1 cellular context compared by ENCODE assay signal in genomic region chr2:36352024-36352398, GRCh38.
TF ChIP-seq lines count a peak whose summit lies in the region.

No MANE protein-coding gene starts in this region.

TF ChIP-seq in HepG2, 621 proteins besides CTCF, POLR2A, EP300 and RAD21 (continued from another document):
- TF ChIP-seq MLLT10 (CRISPR knock-in tag; IDR thresholded peaks at IDR 0.05) (no peak), GLI4 (CRISPR knock-in tag; IDR thresholded peaks at IDR 0.05; ENCODE audit: borderline replicate concordance) (no peak), NR2F6 (IDR thresholded peaks at IDR 0.05) (no peak), NR2F6 (CRISPR knock-in tag; IDR thresholded peaks at IDR 0.05) (no peak), HCFC1 (IDR thresholded peaks at IDR 0.05; ENCODE audit: low read depth, low read length) (no peak), ZNF788 (CRISPR knock-in tag; IDR thresholded peaks at IDR 0.05; ENCODE audit: borderline replicate concordance) (no peak), KDM4B (CRISPR knock-in tag; IDR thresholded peaks at IDR 0.05) (no peak), ZFP36L1 (CRISPR knock-in tag; IDR thresholded peaks at IDR 0.05) (no peak), AGO2 (optimal IDR thresholded peaks at IDR 0.05; ENCODE audit: low read depth, low read length) (no peak), DDIT3 (CRISPR knock-in tag; IDR thresholded peaks at IDR 0.05) (no peak), ZIK1 (CRISPR knock-in tag; IDR thresholded peaks at IDR 0.05; ENCODE audit: borderline replicate concordance, low read depth) (no peak), SIX1 (CRISPR knock-in tag; IDR thresholded peaks at IDR 0.05; ENCODE audit: borderline replicate concordance) (no peak), CAMTA2 (CRISPR knock-in tag; IDR thresholded peaks at IDR 0.05; ENCODE audit: borderline replicate concordance) (no peak), ZNF446 (CRISPR knock-in tag; IDR thresholded peaks at IDR 0.05) (no peak), ZBTB43 (CRISPR knock-in tag; conservative IDR thresholded peaks at IDR 0.05) (no peak), ZNF34 (CRISPR knock-in tag; IDR thresholded peaks at IDR 0.05; ENCODE audit: borderline replicate concordance) (no peak), PRDM4 (CRISPR knock-in tag; IDR thresholded peaks at IDR 0.05; ENCODE audit: borderline replicate concordance) (no peak), ZBTB14 (CRISPR knock-in tag; IDR thresholded peaks at IDR 0.05) (no peak), BRD4 (CRISPR knock-in tag; IDR thresholded peaks at IDR 0.05) (no peak), ZNF879 (CRISPR knock-in tag; IDR thresholded peaks at IDR 0.05) (no peak), ZSCAN20 (CRISPR knock-in tag; IDR thresholded peaks at IDR 0.05; ENCODE audit: borderline replicate concordance) (no peak), ZFP41 (CRISPR knock-in tag; IDR thresholded peaks at IDR 0.05; ENCODE audit: borderline replicate concordance) (no peak), ZNF296 (CRISPR knock-in tag; conservative IDR thresholded peaks at IDR 0.05) (no peak), TP53 (CRISPR knock-in tag; conservative IDR thresholded peaks at IDR 0.05) (no peak), ZNF616 (CRISPR knock-in tag; IDR thresholded peaks at IDR 0.05; ENCODE audit: low read depth) (no peak), HNF4G (IDR thresholded peaks at IDR 0.05; ENCODE audit: borderline replicate concordance, low read depth, low read length) (no peak), HNF4G (CRISPR knock-in tag; IDR thresholded peaks at IDR 0.05; ENCODE audit: borderline replicate concordance, low read depth) (no peak), HDAC2 (CRISPR knock-in tag; IDR thresholded peaks at IDR 0.05) (no peak; the same call in 1 of the 2 replicates), SMARCC2 (IDR thresholded peaks at IDR 0.05) (no peak), ARID3A (IDR thresholded peaks at IDR 0.05; ENCODE audit: low read depth, low read length) (peak; percentile 89), MZF1 (CRISPR knock-in tag; IDR thresholded peaks at IDR 0.05; ENCODE audit: borderline replicate concordance) (no peak), ZNF670 (CRISPR knock-in tag; IDR thresholded peaks at IDR 0.05; ENCODE audit: borderline replicate concordance) (no peak), MAFK (conservative IDR thresholded peaks at IDR 0.05 in 1 of 2, IDR thresholded peaks at IDR 0.05 in 1 of 2; ENCODE audit: low read length in 2 of 2) (no peak), PLRG1 (conservative IDR thresholded peaks at IDR 0.05) (no peak), NFE2L1 (CRISPR knock-in tag; IDR thresholded peaks at IDR 0.05; ENCODE audit: borderline replicate concordance) (no peak), POGZ (CRISPR knock-in tag; IDR thresholded peaks at IDR 0.05) (no peak)
- TF ChIP-seq, protein P1, sequence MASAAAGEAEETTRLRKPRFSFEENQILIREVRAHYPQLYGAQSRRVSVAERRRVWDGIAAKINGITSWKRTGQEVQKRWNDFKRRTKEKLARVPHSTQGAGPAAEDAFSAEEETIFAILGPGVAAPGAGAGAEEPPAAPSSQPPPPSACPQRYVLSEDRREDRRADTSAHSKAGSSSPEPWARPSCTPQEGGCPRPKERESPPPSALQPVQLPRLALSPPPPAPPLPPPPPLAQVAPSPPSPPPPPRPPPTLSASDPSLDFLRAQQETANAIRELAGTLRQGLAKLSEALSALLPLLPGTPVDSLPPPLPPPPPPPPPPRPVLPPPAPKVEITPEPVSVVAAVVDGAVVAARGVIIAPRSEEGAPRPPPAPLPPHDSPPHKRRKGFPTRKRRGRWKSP (CRISPR knock-in tag; IDR thresholded peaks at IDR 0.05) = no peak
- TF ChIP-seq, protein P2, sequence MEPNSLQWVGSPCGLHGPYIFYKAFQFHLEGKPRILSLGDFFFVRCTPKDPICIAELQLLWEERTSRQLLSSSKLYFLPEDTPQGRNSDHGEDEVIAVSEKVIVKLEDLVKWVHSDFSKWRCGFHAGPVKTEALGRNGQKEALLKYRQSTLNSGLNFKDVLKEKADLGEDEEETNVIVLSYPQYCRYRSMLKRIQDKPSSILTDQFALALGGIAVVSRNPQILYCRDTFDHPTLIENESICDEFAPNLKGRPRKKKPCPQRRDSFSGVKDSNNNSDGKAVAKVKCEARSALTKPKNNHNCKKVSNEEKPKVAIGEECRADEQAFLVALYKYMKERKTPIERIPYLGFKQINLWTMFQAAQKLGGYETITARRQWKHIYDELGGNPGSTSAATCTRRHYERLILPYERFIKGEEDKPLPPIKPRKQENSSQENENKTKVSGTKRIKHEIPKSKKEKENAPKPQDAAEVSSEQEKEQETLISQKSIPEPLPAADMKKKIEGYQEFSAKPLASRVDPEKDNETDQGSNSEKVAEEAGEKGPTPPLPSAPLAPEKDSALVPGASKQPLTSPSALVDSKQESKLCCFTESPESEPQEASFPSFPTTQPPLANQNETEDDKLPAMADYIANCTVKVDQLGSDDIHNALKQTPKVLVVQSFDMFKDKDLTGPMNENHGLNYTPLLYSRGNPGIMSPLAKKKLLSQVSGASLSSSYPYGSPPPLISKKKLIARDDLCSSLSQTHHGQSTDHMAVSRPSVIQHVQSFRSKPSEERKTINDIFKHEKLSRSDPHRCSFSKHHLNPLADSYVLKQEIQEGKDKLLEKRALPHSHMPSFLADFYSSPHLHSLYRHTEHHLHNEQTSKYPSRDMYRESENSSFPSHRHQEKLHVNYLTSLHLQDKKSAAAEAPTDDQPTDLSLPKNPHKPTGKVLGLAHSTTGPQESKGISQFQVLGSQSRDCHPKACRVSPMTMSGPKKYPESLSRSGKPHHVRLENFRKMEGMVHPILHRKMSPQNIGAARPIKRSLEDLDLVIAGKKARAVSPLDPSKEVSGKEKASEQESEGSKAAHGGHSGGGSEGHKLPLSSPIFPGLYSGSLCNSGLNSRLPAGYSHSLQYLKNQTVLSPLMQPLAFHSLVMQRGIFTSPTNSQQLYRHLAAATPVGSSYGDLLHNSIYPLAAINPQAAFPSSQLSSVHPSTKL (CRISPR knock-in tag; IDR thresholded peaks at IDR 0.05) = peak; percentile 43
TF ChIP-seq in HepG2: peak in this region for 11.
